Comparison of ENCODE assay signal across 22 cellular contexts in genomic region chrX:72478853-72479252, GRCh38.
DNase-seq lines count a peak whose midpoint lies in the region; ATAC-seq, FAIRE-seq and TF ChIP-seq lines count a peak whose summit lies in the region.
"Had no signal": no experiment of that assay in that cellular context is flagged by ENCODE, and none has a peak within 500 bp of the region (broad histone marks: within the 10 kb centered on the region; RNA-seq: fewer than 3 reads in every experiment).

No MANE protein-coding gene starts in this region.

- no peak overlapping the region for H3K4me3 ChIP-seq in Caco-2 (ENCODE audit: low read depth, low read length)
- no peak overlapping the region for H3K4me3 ChIP-seq in bronchial epithelial cell (ENCODE audit: low read depth, low read length)
- no peak overlapping the region for H3K4me3 ChIP-seq in liver (ENCODE audit: low read depth in 1 of 3, low read length in 3 of 3)
- H3K4me3 ChIP-seq in subcutaneous abdominal adipose tissue (ENCODE audit: low read depth in 1 of 5, low read length in 5 of 5) = peak overlapping the region in 1 of 5 donors; percentile 25
- H3K4me3 ChIP-seq in psoas muscle = no peak overlapping the region
- H3K4me3 ChIP-seq: HAP-1, K562 had no signal

- H3K4me1 Mint-ChIP-seq in Caco-2 (ENCODE audit: low read depth, unreplicated experiment) (peaks cover 13% of the 10 kb centered on the region), Calu3 (ENCODE audit: low read depth, unreplicated experiment) (peaks cover 17% of the 10 kb centered on the region)
- H3K4me1 Mint-ChIP-seq: B cell had no signal

- H3K9me3 Mint-ChIP-seq in Caco-2 (ENCODE audit: unreplicated experiment) (no peaks in the 10 kb centered on the region), Calu3 (ENCODE audit: low read depth, unreplicated experiment) (no peaks in the 10 kb centered on the region)

- CTCF ChIA-PET in Caco-2 (lab: Charles Lee) (no interaction called here), Calu3 (lab: Charles Lee) (no interaction called here)

- TF ChIP-seq CTCF in Caco-2 (IDR thresholded peaks at IDR 0.05; ENCODE audit: insufficient read depth in 1 of 2, low read depth in 1 of 2, low read length in 1 of 2, severe bottlenecking in 1 of 2, unreplicated experiment in 1 of 2) = no peak
- no peak for TF ChIP-seq CTCF in bronchial epithelial cell (IDR thresholded peaks at IDR 0.05; ENCODE audit: insufficient read depth, low read length, severe bottlenecking)
- TF ChIP-seq CTCF in liver (IDR thresholded peaks at IDR 0.05; ENCODE audit: low read depth, low read length, missing input control) = no peak
- TF ChIP-seq CTCF in psoas muscle (IDR thresholded peaks at IDR 0.05) = no peak
- TF ChIP-seq CTCF in Calu3 (IDR thresholded peaks at IDR 0.05; ENCODE audit: unreplicated experiment) = no peak

- intact Hi-C loops in Caco-2 (cut with micrococcal nuclease; ENCODE audit: unreplicated experiment) = loop anchor here (10.0 kb wide), 2 partner anchors 76 to 174 kb away; partner anchors contain the start of gene CITED1
- intact Hi-C loops in psoas muscle (cut with DNase I) = no loop called here
- intact Hi-C loops in Calu3 (cut with micrococcal nuclease; ENCODE audit: unreplicated experiment) = no loop called here

- peaks cover 13% of the 10 kb centered on the region for H3K4me1 ChIP-seq in Caco-2
- peaks cover 1 to 14% (median 10%) of the 10 kb centered on the region in 4 donors for H3K4me1 ChIP-seq in liver (ENCODE audit: control insufficient read depth in 4 of 4, insufficient read depth in 4 of 4, low read length in 3 of 4)
- peaks cover 0 to 22% (median 12%) of the 10 kb centered on the region in 5 donors for H3K4me1 ChIP-seq in subcutaneous abdominal adipose tissue (ENCODE audit: control insufficient read depth in 5 of 5, insufficient read depth in 5 of 5, low read length in 5 of 5)
- peaks cover 10% of the 10 kb centered on the region for H3K4me1 ChIP-seq in psoas muscle

- no peak for TF ChIP-seq RAD21 in liver (IDR thresholded peaks at IDR 0.05)

- DNase-seq in Caco-2 (peak; percentile 31), bronchial epithelial cell (ENCODE audit: low read depth) (no peak), psoas muscle (no peak), SW 1271 (lab: John Stamatoyannopoulos, UW) (no peak), Calu3 (no peak)
- DNase-seq: DMS79; MM.1S; NCI-H1092; NCI-H2029; NCI-H2171; NCI-H345; NCI-H524; NCI-H774; NK-92 treated with Interleukin-12 subunit alpha and Interleukin-12 subunit beta, amount 100 ng/mL, for 24 hours; SIG-M5; SK-N-SH had no signal

- POLR2A ChIA-PET in Caco-2 (lab: Charles Lee) = no interaction called here

- no peak overlapping the region for H3K9ac ChIP-seq in liver (ENCODE audit: low read depth in 1 of 2, low read length in 2 of 2)
- H3K9ac ChIP-seq in subcutaneous abdominal adipose tissue (ENCODE audit: low read length in 5 of 5) = peak overlapping the region in 1 of 5 donors; percentile 26
- H3K9ac ChIP-seq: SK-N-SH had no signal

- H3K36me3 Mint-ChIP-seq in Caco-2 (ENCODE audit: insufficient read depth, unreplicated experiment) (no peaks in the 10 kb centered on the region), Calu3 (ENCODE audit: insufficient read depth, unreplicated experiment) (no peaks in the 10 kb centered on the region)

- WGBS in liver = 46% methylated on average over 9 of the region's 9 CpGs
- WGBS in psoas muscle, 3 donors = 66 to 80% (median 73%) methylated on average over 9 of the region's 9 CpGs

- H3K27ac Mint-ChIP-seq in Caco-2 (ENCODE audit: unreplicated experiment) (peak overlapping the region; percentile 52), Calu3 (ENCODE audit: unreplicated experiment) (no peak overlapping the region)
- H3K27ac Mint-ChIP-seq: B cell had no signal

- H3K9me3 ChIP-seq in Caco-2 (no peaks in the 10 kb centered on the region), liver (ENCODE audit: control insufficient read depth in 4 of 4, low read length in 3 of 4) (peaks cover 0 to 2% (median 0%) of the 10 kb centered on the region in 4 donors), subcutaneous abdominal adipose tissue (ENCODE audit: control insufficient read depth in 5 of 5, low read length in 5 of 5) (peaks cover 0 to 6% (median 2%) of the 10 kb centered on the region in 5 donors), psoas muscle (peaks cover 4% of the 10 kb centered on the region)
- H3K9me3 ChIP-seq: HAP-1, SK-N-SH had no signal

- H3K4me3 Mint-ChIP-seq in Caco-2 (ENCODE audit: unreplicated experiment) (peak overlapping the region; percentile 60), Calu3 (ENCODE audit: low read depth, unreplicated experiment) (no peak overlapping the region)
- H3K4me3 Mint-ChIP-seq: B cell had no signal

- BruUV-seq in Caco-2 (replicated peaks; lab: Mats Ljungman, UMichigan) (no TSS peak), Calu3 (replicated peaks; lab: Mats Ljungman, UMichigan) (no TSS peak)

- FAIRE-seq in bronchial epithelial cell (lab: Jason Lieb, UNC) = peak; percentile 55
- FAIRE-seq: A204.1, K562 had no signal

- H3K27ac ChIP-seq in liver (ENCODE audit: low read depth in 1 of 2, low read length in 2 of 2) (peak overlapping the region in 1 of 2 donors; percentile 69), subcutaneous abdominal adipose tissue (ENCODE audit: low read depth, low read length) (peak overlapping the region; percentile 17), psoas muscle (no peak overlapping the region)

- ATAC-seq in psoas muscle = no peak
- ATAC-seq: K562 had no signal

- no peaks in the 10 kb centered on the region for H3K36me3 ChIP-seq in Caco-2 (ENCODE audit: control insufficient read depth, insufficient read depth, low read length)
- no peaks in the 10 kb centered on the region for H3K36me3 ChIP-seq in bronchial epithelial cell (ENCODE audit: control insufficient read depth, insufficient read depth, low read length)
- peaks cover 0 to 4% (median 0%) of the 10 kb centered on the region in 4 donors for H3K36me3 ChIP-seq in liver (ENCODE audit: control insufficient read depth in 4 of 4, insufficient read depth in 3 of 4, low read depth in 1 of 4, low read length in 3 of 4)
- no peaks in the 10 kb centered on the region for H3K36me3 ChIP-seq in subcutaneous abdominal adipose tissue (ENCODE audit: control insufficient read depth in 5 of 5, insufficient read depth in 5 of 5, low read length in 5 of 5)
- H3K36me3 ChIP-seq in psoas muscle (ENCODE audit: insufficient read depth in 1 of 2, low read depth in 1 of 2) = no peaks in the 10 kb centered on the region
- H3K36me3 ChIP-seq: HAP-1 had no signal

- H3K27me3 ChIP-seq in Caco-2 (replicated peaks; ENCODE audit: control insufficient read depth, insufficient read depth, low read length) (no peaks in the 10 kb centered on the region), bronchial epithelial cell (ENCODE audit: control insufficient read depth, insufficient read depth, low read length) (no peaks in the 10 kb centered on the region), liver (ENCODE audit: control insufficient read depth in 4 of 4, insufficient read depth in 4 of 4, low read length in 3 of 4) (no peaks in the 10 kb centered on the region), subcutaneous abdominal adipose tissue (ENCODE audit: control insufficient read depth in 5 of 5, insufficient read depth in 4 of 5, low read length in 5 of 5) (peaks cover 0 to 14% (median 0%) of the 10 kb centered on the region in 5 donors), psoas muscle (ENCODE audit: insufficient read depth in 3 of 3, low read length in 2 of 3) (peaks cover 0 to 6% (median 0%) of the 10 kb centered on the region in 3 donors)

- no peaks in the 10 kb centered on the region for H3K27me3 Mint-ChIP-seq in Caco-2 (ENCODE audit: insufficient read depth, unreplicated experiment)
- H3K27me3 Mint-ChIP-seq in Calu3 (ENCODE audit: unreplicated experiment) = no peaks in the 10 kb centered on the region
- H3K27me3 Mint-ChIP-seq: B cell had no signal

TF ChIP-seq in liver, 16 proteins besides CTCF, POLR2A, EP300 and RAD21:
- TF ChIP-seq EGR1 (IDR thresholded peaks at IDR 0.05; ENCODE audit: low read depth in 2 of 2) = no peak
- TF ChIP-seq REST (IDR thresholded peaks at IDR 0.05) = peak; percentile 33
- peak; percentile 1 for TF ChIP-seq MAX (IDR thresholded peaks at IDR 0.05)
- TF ChIP-seq ATF3 (IDR thresholded peaks at IDR 0.05) = no peak
- peak; percentile 27 to 39 for TF ChIP-seq RXRA (IDR thresholded peaks at IDR 0.05)
- peak; percentile 72 for TF ChIP-seq SP1 (IDR thresholded peaks at IDR 0.05)
- TF ChIP-seq HNF4G (IDR thresholded peaks at IDR 0.05) = peak; percentile 43
- TF ChIP-seq HNF4A (conservative IDR thresholded peaks at IDR 0.05) = peak; percentile 84 to 86
TF ChIP-seq in liver: peak in this region for 6.

Comparison
In these comparisons a context has a peak if more than half of its experiments do, and no peak if none do; other contexts are left out.
1. DNase-seq: peak in Caco-2 (2 of 2); none in bronchial epithelial cell (single experiment), psoas muscle (0 of 2), SW 1271 (0 of 2) and Calu3 (single experiment).